In genomic region chr10:4241724-4242345, GRCh38 we compare ENCODE assay signal across 10 cellular contexts.
DNase-seq lines count a peak whose midpoint lies in the region; ATAC-seq lines count a peak whose summit lies in the region.
"Had no signal": no experiment of that assay in that cellular context is flagged by ENCODE, and none has a peak within 500 bp of the region (broad histone marks: within the 10 kb centered on the region; RNA-seq: fewer than 3 reads in every experiment).

No MANE protein-coding gene starts in this region.

- intact Hi-C loops in left cardiac atrium (cut with DNase I), result loop anchor here in 1 of 2 donors (5.0 to 10.0 kb wide), 2 partner anchors 413 to 460 kb away; no protein-coding TSS in a partner anchor

- H3K27ac ChIP-seq in rectal smooth muscle tissue (ENCODE audit: low read depth, low read length), result peak overlapping the region; percentile 92

- H3K4me1 ChIP-seq in rectal smooth muscle tissue (ENCODE audit: control insufficient read depth, insufficient read depth, low read length), result peaks cover 18% of the 10 kb centered on the region

- H3K9ac ChIP-seq in rectal smooth muscle tissue (ENCODE audit: low read length), result no peak overlapping the region

- no peaks in the 10 kb centered on the region for H3K27me3 ChIP-seq in rectal smooth muscle tissue (ENCODE audit: control insufficient read depth, insufficient read depth, low read length)

- peak; percentile 100 for DNase-seq in EH (ENCODE audit: low read depth)
- DNase-seq in amniotic stem cell (lab: John Stamatoyannopoulos, UW), result peak; percentile 78
- peak; percentile 40 for DNase-seq in left cardiac atrium
- DNase-seq in NCI-H510A (lab: John Stamatoyannopoulos, UW), result no peak
- DNase-seq in stimulated activated CD4-positive, alpha-beta T cell treated with anti-CD3 and anti-CD28 coated beads, Interleukin-2, amount 100 ng/mL, for 24 hours, result no peak
- no peak for DNase-seq in NCI-H146 treated with DMSO at 0.1 percent for 48 hours (lab: John Stamatoyannopoulos, UW; ENCODE audit: unreplicated experiment)
- DNase-seq in MV-4-11 (lab: John Stamatoyannopoulos, UW), result no peak
- DNase-seq: KBM-7; stimulated activated CD4-positive, alpha-beta T cell treated with anti-CD3 and anti-CD28 coated beads, Interleukin-4, amount 100 ng/mL, for 1 hour had no signal

- peak; percentile 88 to 91 for ATAC-seq in left cardiac atrium

- H3K4me3 ChIP-seq in rectal smooth muscle tissue (ENCODE audit: low read length), result peak overlapping the region; percentile 12

- no peaks in the 10 kb centered on the region for H3K36me3 ChIP-seq in rectal smooth muscle tissue (ENCODE audit: control insufficient read depth, insufficient read depth, low read length)

Comparison
In these comparisons a context has a peak if more than half of its experiments do, and no peak if none do; other contexts are left out.
1. DNase-seq: peak in EH (single experiment), amniotic stem cell (single experiment) and left cardiac atrium (single experiment); none in NCI-H510A (single experiment), stimulated activated CD4-positive, alpha-beta T cell treated with anti-CD3 and anti-CD28 coated beads, Interleukin-2, amount 100 ng/mL, for 24 hours (0 of 2), NCI-H146 treated with DMSO at 0.1 percent for 48 hours (single experiment) and MV-4-11 (single experiment).